In the genomic region with DNA sequence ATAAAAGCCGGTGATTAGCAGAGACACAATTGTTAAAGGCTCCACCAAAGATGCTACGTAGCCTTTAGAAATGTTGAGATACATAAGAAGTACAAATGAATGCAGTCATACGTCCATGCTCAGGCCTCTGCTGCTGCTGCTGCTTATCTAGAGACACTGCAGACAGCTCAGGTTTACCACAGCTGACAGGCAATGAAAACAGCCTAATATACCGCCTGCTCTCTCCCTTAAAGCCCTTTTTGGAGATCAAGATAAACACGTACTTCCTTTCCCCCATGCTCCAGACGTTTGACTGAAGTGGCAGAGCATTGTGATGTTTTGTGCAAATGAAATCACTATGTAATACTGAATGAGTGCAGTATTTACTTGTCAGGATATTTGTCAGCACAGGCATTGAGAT, we compare ENCODE assay signal across 18 cellular contexts.
DNase-seq lines count a peak whose midpoint lies in the region; ATAC-seq and TF ChIP-seq lines count a peak whose summit lies in the region.
"Had no signal": no experiment of that assay in that cellular context is flagged by ENCODE, and none has a peak within 500 bp of the region (broad histone marks: within the 10 kb centered on the region; RNA-seq: fewer than 3 reads in every experiment).

No MANE protein-coding gene starts in this region.

- no peaks in the 10 kb centered on the region for H3K23me2 ChIP-seq in H9 (ENCODE audit: insufficient read length, low read depth, low read length, poor library complexity, severe bottlenecking)

- H3K4ac ChIP-seq in H9 (ENCODE audit: low read depth, low read length), result no peak overlapping the region

- peaks cover 25% of the 10 kb centered on the region for H3K36me3 Mint-ChIP-seq in CD8-positive, alpha-beta T cell
- H3K36me3 Mint-ChIP-seq in H9 (ENCODE audit: insufficient read depth in 1 of 3, low read depth in 3 of 3), result peaks cover 7 to 25% (median 19%) of the 10 kb centered on the region in 3 experiments; a peak in 6 of 7 replicates

- H3K79me2 ChIP-seq in H9 (ENCODE audit: insufficient read depth, low read length) (no peaks in the 10 kb centered on the region), hepatocyte (no peaks in the 10 kb centered on the region)

- no peak overlapping the region for H3K4me2 ChIP-seq in H9 (ENCODE audit: insufficient read depth, insufficient read length, low read length)
- no peak overlapping the region for H3K4me2 ChIP-seq in hepatocyte

- no peaks in the 10 kb centered on the region for H3K9me2 ChIP-seq in hepatocyte (replicated peaks; ENCODE audit: insufficient read depth)

- H4K8ac ChIP-seq in H9 (replicated peaks; ENCODE audit: insufficient read length, low read depth, low read length), result no peak overlapping the region

- no peak overlapping the region for H3K14ac ChIP-seq in H9 (ENCODE audit: insufficient read depth, low read length)

- no peak overlapping the region for H3K18ac ChIP-seq in H9 (ENCODE audit: insufficient read length, low read depth, low read length)

- H2BK120ac ChIP-seq in H9 (ENCODE audit: low read depth, low read length, poor library complexity, severe bottlenecking), result no peak overlapping the region

- no peak overlapping the region for H2BK15ac ChIP-seq in H9 (ENCODE audit: low read depth, low read length)

- no peak overlapping the region for H3K9ac ChIP-seq in H9 (ENCODE audit: extremely low read depth, insufficient read length, low read length)

- no peaks in the 10 kb centered on the region for H3K4me1 ChIP-seq in CD8-positive, alpha-beta T cell (ENCODE audit: insufficient read depth, low read length)
- H3K4me1 ChIP-seq in H9 (ENCODE audit: insufficient read depth, low read length) (no peaks in the 10 kb centered on the region), hepatocyte (ENCODE audit: insufficient read depth) (peaks cover 38% of the 10 kb centered on the region)
- H3K4me1 ChIP-seq: suprapubic skin had no signal

- H3K9me3 Mint-ChIP-seq in CD8-positive, alpha-beta T cell, result no peaks in the 10 kb centered on the region
- no peaks in the 10 kb centered on the region for H3K9me3 Mint-ChIP-seq in H9

- peak; percentile 79 for ATAC-seq in CD8-positive, alpha-beta T cell
- ATAC-seq in HG03095 (IDR thresholded peaks at IDR 0.05; ENCODE audit: unreplicated experiment), result no peak
- ATAC-seq: activated CD8-positive, alpha-beta T cell treated with anti-CD3 and anti-CD28 coated beads, Interleukin-2, amount 10 ng/mL, durations not matched to agents 7 days and 5 days; Panc1 had no signal

- TF ChIP-seq CTCF in CD8-positive, alpha-beta T cell (IDR thresholded peaks at IDR 0.05), result no peak
- TF ChIP-seq CTCF in H9 (conservative IDR thresholded peaks at IDR 0.05) (no peak), hepatocyte (IDR thresholded peaks at IDR 0.05; ENCODE audit: poor library complexity) (no peak)

- POLR2A ChIA-PET in CD8-positive, alpha-beta T cell (lab: Charles Lee), result no interaction called here

- no peak overlapping the region for H2BK5ac ChIP-seq in H9 (ENCODE audit: insufficient read length, low read length)

- no peak overlapping the region for H2BK20ac ChIP-seq in H9 (ENCODE audit: low read depth, low read length, poor library complexity, severe bottlenecking)

- H3K36me3 ChIP-seq in CD8-positive, alpha-beta T cell (ENCODE audit: insufficient read depth, low read length), result peaks cover 4% of the 10 kb centered on the region
- no peaks in the 10 kb centered on the region for H3K36me3 ChIP-seq in hepatocyte (replicated peaks; ENCODE audit: insufficient read depth, low read depth)

- H3K27ac Mint-ChIP-seq in CD8-positive, alpha-beta T cell, result peak overlapping the region; percentile 16
- H3K27ac Mint-ChIP-seq in H9, result peak overlapping the region in 2 of 3 experiments; percentile 24 to 26; a peak in 1 of 7 replicates
- H3K27ac Mint-ChIP-seq: activated CD8-positive, alpha-beta T cell treated with anti-CD3 and anti-CD28 coated beads, Interleukin-2, amount 10 ng/mL, durations not matched to agents 7 days and 5 days had no signal

- H2AK5ac ChIP-seq in H9 (ENCODE audit: insufficient read length, low read length), result no peak overlapping the region

- H4K20me1 ChIP-seq in H9 (ENCODE audit: control insufficient read depth, insufficient read depth, insufficient read length) (no peaks in the 10 kb centered on the region), hepatocyte (ENCODE audit: insufficient read depth, poor library complexity, severe bottlenecking) (no peaks in the 10 kb centered on the region)

- DNase-seq in CD8-positive, alpha-beta T cell, result no peak
- DNase-seq in H9, result no peak
- peak; percentile 67 for DNase-seq in SK-N-DZ (ENCODE audit: low spot score)
- peak; percentile 16 for DNase-seq in hepatocyte (ENCODE audit: low spot score)
- no peak for DNase-seq in NCI-H69 (lab: John Stamatoyannopoulos, UW)
- no peak for DNase-seq in stimulated activated CD4-positive, alpha-beta T cell treated with anti-CD3 and anti-CD28 coated beads, Interleukin-15, amount 100 ng/mL, for 24 hours
- no peak for DNase-seq in ecto neural progenitor cell (ENCODE audit: low spot score)
- DNase-seq: activated CD8-positive, alpha-beta T cell treated with anti-CD3 and anti-CD28 coated beads, Interleukin-2, amount 10 ng/mL, durations not matched to agents 7 days and 5 days; caudate nucleus; effector CD4-positive, alpha-beta T cell; hypothalamus; NCI-H526 treated with DMSO at 0.1 percent for 48 hours; stimulated activated CD4-positive, alpha-beta T cell treated with anti-CD3 and anti-CD28 coated beads, Interleukin-4, amount 100 ng/mL, for 24 hours; stimulated activated CD8-positive, alpha-beta memory T cell treated with anti-CD3 and anti-CD28 coated beads, Interleukin-4, amount 100 ng/mL, for 48 hours; WERI-Rb-1 had no signal

- H3K23ac ChIP-seq in H9 (ENCODE audit: insufficient read length, low read depth, low read length), result no peak overlapping the region

- no peak overlapping the region for H3K4me3 Mint-ChIP-seq in CD8-positive, alpha-beta T cell
- no peak overlapping the region for H3K4me3 Mint-ChIP-seq in H9
- H3K4me3 Mint-ChIP-seq: activated CD8-positive, alpha-beta T cell treated with anti-CD3 and anti-CD28 coated beads, Interleukin-2, amount 10 ng/mL, durations not matched to agents 7 days and 5 days had no signal

- H3K27ac ChIP-seq in CD8-positive, alpha-beta T cell (ENCODE audit: low read depth, low read length), result no peak overlapping the region
- no peak overlapping the region for H3K27ac ChIP-seq in H9 (ENCODE audit: insufficient read length, low read depth, low read length)
- no peak overlapping the region for H3K27ac ChIP-seq in hepatocyte
- H3K27ac ChIP-seq: suprapubic skin, WERI-Rb-1 had no signal

- intact Hi-C loops in CD8-positive, alpha-beta T cell (cut with DNase I, micrococcal nuclease), result no loop called here

- H3T11ph ChIP-seq in H9 (ENCODE audit: low read length), result no peak overlapping the region

- no peaks in the 10 kb centered on the region for H3K9me3 ChIP-seq in CD8-positive, alpha-beta T cell (ENCODE audit: low read length)
- H3K9me3 ChIP-seq in H9 (ENCODE audit: control insufficient read depth, low read depth, low read length), result no peaks in the 10 kb centered on the region
- H3K9me3 ChIP-seq in hepatocyte (ENCODE audit: low read depth), result no peaks in the 10 kb centered on the region
- H3K9me3 ChIP-seq: suprapubic skin had no signal

- H4K5ac ChIP-seq in H9 (ENCODE audit: insufficient read length, low read depth, low read length), result no peak overlapping the region

- CTCF ChIA-PET in CD8-positive, alpha-beta T cell (lab: Charles Lee), result no interaction called here

- WGBS in H9 (ENCODE audit: extremely low coverage, insufficient read length, low lambda C conversion rate), result no CpG with 5 or more reads among the region's 6 CpGs
- WGBS in hepatocyte (ENCODE audit: low lambda C conversion rate, missing lambda C conversion rate), result 40% methylated on average over 6 of the region's 6 CpGs

- H4K91ac ChIP-seq in H9 (ENCODE audit: insufficient read length, low read depth, low read length), result no peak overlapping the region

- H3K79me1 ChIP-seq in H9 (ENCODE audit: insufficient read depth, low read depth, low read length, poor library complexity, severe bottlenecking), result no peaks in the 10 kb centered on the region

- H3K4me1 Mint-ChIP-seq in CD8-positive, alpha-beta T cell (ENCODE audit: low read depth), result peaks cover 6% of the 10 kb centered on the region
- H3K4me1 Mint-ChIP-seq in H9, result peaks cover 74% of the 10 kb centered on the region in 2 experiments

- H3K4me3 ChIP-seq in CD8-positive, alpha-beta T cell (ENCODE audit: low read depth, low read length), result no peak overlapping the region
- no peak overlapping the region for H3K4me3 ChIP-seq in hepatocyte
- H3K4me3 ChIP-seq: suprapubic skin had no signal

- no peaks in the 10 kb centered on the region for H3K27me3 ChIP-seq in CD8-positive, alpha-beta T cell (ENCODE audit: insufficient read depth, low read length)
- H3K27me3 ChIP-seq in H9 (ENCODE audit: insufficient read depth, low read length), result no peaks in the 10 kb centered on the region
- no peaks in the 10 kb centered on the region for H3K27me3 ChIP-seq in hepatocyte
- H3K27me3 ChIP-seq: suprapubic skin had no signal

- H3K27me3 Mint-ChIP-seq in CD8-positive, alpha-beta T cell (ENCODE audit: low read depth), result no peaks in the 10 kb centered on the region
- H3K27me3 Mint-ChIP-seq in H9 (ENCODE audit: low read depth), result no peaks in the 10 kb centered on the region; the same call in 1 of the 2 replicates

- H2BK12ac ChIP-seq in H9 (ENCODE audit: insufficient read length, low read depth, low read length), result no peak overlapping the region

- H2AFZ ChIP-seq in H9 (ENCODE audit: low read length) (no peak overlapping the region), hepatocyte (no peak overlapping the region)

- H3K56ac ChIP-seq in H9 (ENCODE audit: insufficient read length, low read depth, low read length), result no peak overlapping the region

Comparison
In these comparisons a context has a peak if more than half of its experiments do, and no peak if none do; other contexts are left out.
1. DNase-seq: peak in SK-N-DZ (single experiment) and hepatocyte (single experiment); none in CD8-positive, alpha-beta T cell (0 of 7), H9 (single experiment), NCI-H69 (single experiment), stimulated activated CD4-positive, alpha-beta T cell treated with anti-CD3 and anti-CD28 coated beads, Interleukin-15, amount 100 ng/mL, for 24 hours (single experiment) and ecto neural progenitor cell (single experiment).